Comparison of ENCODE assay signal across 19 cellular contexts in genomic region chr1:36137226-36137625, GRCh38. TPM values are rescaled to one million over a fixed set of nuclear protein-coding genes. Genes with fewer than 3 reads are reported as not detected.
DNase-seq lines count a peak whose midpoint lies in the region; ATAC-seq and TF ChIP-seq lines count a peak whose summit lies in the region.
"Had no signal": no experiment of that assay in that cellular context is flagged by ENCODE, and none has a peak within 500 bp of the region (broad histone marks: within the 10 kb centered on the region; RNA-seq: fewer than 3 reads in every experiment).

No MANE protein-coding gene starts in this region.

- no peak overlapping the region for H2AK5ac ChIP-seq in trophoblast cell (ENCODE audit: low read length)

- no peak overlapping the region for H3K4me3 ChIP-seq in tibial artery
- H3K4me3 ChIP-seq in trophoblast cell (ENCODE audit: low read depth, low read length) = no peak overlapping the region
- H3K4me3 ChIP-seq: BLaER1 treated with 17β-estradiol and CSF1 and Interleukin-3, amounts not matched to agents 10 nM and 100 nM; body of pancreas; hepatocyte had no signal

- H3K9me3 Mint-ChIP-seq in activated T-cell treated with anti-CD3 and anti-CD28 coated beads, Interleukin-2, amount 50 U/mL, for 72 hours = no peaks in the 10 kb centered on the region
- H3K9me3 Mint-ChIP-seq: activated naive CD4-positive, alpha-beta T cell treated with anti-CD3 and anti-CD28 coated beads, Interleukin-2, amount 10 ng/mL, durations not matched to agents 7 days and 5 days; IgD-negative memory B cell had no signal

- H3K9ac ChIP-seq in trophoblast cell (ENCODE audit: low read length) = no peak overlapping the region
- H3K9ac ChIP-seq: BLaER1 treated with 17β-estradiol and CSF1 and Interleukin-3, amounts not matched to agents 10 nM and 100 nM had no signal

- H3K14ac ChIP-seq in trophoblast cell (ENCODE audit: low read length) = no peak overlapping the region

- H3K23ac ChIP-seq in trophoblast cell (ENCODE audit: low read length) = no peak overlapping the region

- H3K79me2 ChIP-seq in trophoblast cell (ENCODE audit: control insufficient read depth, insufficient read depth, low read length, poor library complexity) = no peaks in the 10 kb centered on the region

- no peak overlapping the region for H4K8ac ChIP-seq in trophoblast cell (ENCODE audit: low read depth, low read length)

- no peaks in the 10 kb centered on the region for H3K79me1 ChIP-seq in trophoblast cell (ENCODE audit: low read length)

- no peak overlapping the region for H3K18ac ChIP-seq in trophoblast cell (ENCODE audit: low read length)

- no peak for TF ChIP-seq CTCF in tibial artery (IDR thresholded peaks at IDR 0.05)

- ATAC-seq in activated T-cell treated with anti-CD3 and anti-CD28 coated beads, Interleukin-2, amount 50 U/mL, for 72 hours (replicated peaks in 1 of 2) = no peak
- ATAC-seq in HG03196 (IDR thresholded peaks at IDR 0.05; ENCODE audit: unreplicated experiment) = no peak
- ATAC-seq: body of pancreas had no signal

- no peak overlapping the region for H2BK120ac ChIP-seq in trophoblast cell (ENCODE audit: insufficient read depth, low read length, poor library complexity)

- peaks cover 20 to 38% (median 24%) of the 10 kb centered on the region in 3 donors for H3K36me3 ChIP-seq in tibial artery
- peaks cover 12 to 27% of the 10 kb centered on the region in 2 experiments for H3K36me3 ChIP-seq in trophoblast cell (ENCODE audit: control insufficient read depth in 1 of 2, insufficient read depth in 2 of 2, low read length in 2 of 2)

- no peaks in the 10 kb centered on the region for H3K27me3 Mint-ChIP-seq in activated T-cell treated with anti-CD3 and anti-CD28 coated beads, Interleukin-2, amount 50 U/mL, for 72 hours (ENCODE audit: low read depth)
- H3K27me3 Mint-ChIP-seq: activated naive CD4-positive, alpha-beta T cell treated with anti-CD3 and anti-CD28 coated beads, Interleukin-2, amount 10 ng/mL, durations not matched to agents 7 days and 5 days; IgD-negative memory B cell had no signal

- intact Hi-C loops in tibial artery (cut with DNase I; ENCODE audit: low total_unique reads) = no loop called here

- H2AFZ ChIP-seq in trophoblast cell (ENCODE audit: insufficient read depth, low read length, poor library complexity) = no peak overlapping the region
- H2AFZ ChIP-seq: hepatocyte had no signal

- no peak overlapping the region for H2BK5ac ChIP-seq in trophoblast cell (ENCODE audit: low read depth, low read length, poor library complexity)

- peaks cover 31% of the 10 kb centered on the region for H3K4me1 Mint-ChIP-seq in activated T-cell treated with anti-CD3 and anti-CD28 coated beads, Interleukin-2, amount 50 U/mL, for 72 hours (ENCODE audit: low read depth)

- H4K12ac ChIP-seq in trophoblast cell (ENCODE audit: low read depth, low read length) = no peak overlapping the region

- H3K4ac ChIP-seq in trophoblast cell (ENCODE audit: low read depth, low read length) = no peak overlapping the region

- H3K9me3 ChIP-seq in tibial artery (no peaks in the 10 kb centered on the region), trophoblast cell (ENCODE audit: insufficient read depth, low read depth, low read length) (no peaks in the 10 kb centered on the region)
- H3K9me3 ChIP-seq: BLaER1 treated with 17β-estradiol and CSF1 and Interleukin-3, amounts not matched to agents 10 nM and 100 nM; body of pancreas had no signal

- H3K4me1 ChIP-seq in tibial artery (peaks cover 7 to 77% (median 46%) of the 10 kb centered on the region in 4 donors), trophoblast cell (ENCODE audit: control insufficient read depth in 1 of 2, insufficient read depth in 2 of 2, low read length in 2 of 2) (peaks cover 0 to 10% of the 10 kb centered on the region in 2 experiments)

- peaks cover 0 to 11% of the 10 kb centered on the region in 2 donors for H3K36me3 Mint-ChIP-seq in activated T-cell treated with anti-CD3 and anti-CD28 coated beads, Interleukin-2, amount 50 U/mL, for 72 hours (ENCODE audit: insufficient read depth in 2 of 2)
- H3K36me3 Mint-ChIP-seq: IgD-negative memory B cell had no signal

- H3K27ac ChIP-seq in caudate nucleus (ENCODE audit: low read depth, low read length) (peak overlapping the region; percentile 16), tibial artery (peak overlapping the region; percentile 76 to 77), trophoblast cell (ENCODE audit: low read depth, low read length) (no peak overlapping the region)
- H3K27ac ChIP-seq: BLaER1 treated with 17β-estradiol and CSF1 and Interleukin-3, amounts not matched to agents 10 nM and 100 nM; hepatocyte had no signal

- DNase-seq in activated T-cell treated with anti-CD3 and anti-CD28 coated beads, Interleukin-2, amount 50 U/mL, for 72 hours = no peak
- DNase-seq in activated T-cell treated with anti-CD3 and anti-CD28 coated beads, Interleukin-2, amount 50 U/mL, for 1 hour = no peak
- DNase-seq in caudate nucleus (lab: John Stamatoyannopoulos, UW) = no peak
- peak; percentile 82 for DNase-seq in myocyte (ENCODE audit: low read depth)
- DNase-seq in tibial artery = no peak
- no peak for DNase-seq in trophoblast cell
- no peak for DNase-seq in NAMALWA (ENCODE audit: low spot score)
- DNase-seq: activated CD4-positive, alpha-beta T cell treated with anti-CD3 and anti-CD28 coated beads for 48 hours; activated CD8-positive, alpha-beta memory T cell treated with anti-CD3 and anti-CD28 coated beads, Interleukin-2, amount 50 U/mL, for 48 hours; activated naive CD4-positive, alpha-beta T cell treated with anti-CD3 and anti-CD28 coated beads, Interleukin-2, amount 10 ng/mL, durations not matched to agents 7 days and 5 days; body of pancreas; MV-4-11; NCI-H526 treated with DMSO at 0.1 percent for 48 hours had no signal

- H3K27ac Mint-ChIP-seq in activated T-cell treated with anti-CD3 and anti-CD28 coated beads, Interleukin-2, amount 50 U/mL, for 72 hours = peak overlapping the region; percentile 10
- H3K27ac Mint-ChIP-seq: activated naive CD4-positive, alpha-beta T cell treated with anti-CD3 and anti-CD28 coated beads, Interleukin-2, amount 10 ng/mL, durations not matched to agents 7 days and 5 days had no signal

- H3K4me3 Mint-ChIP-seq in activated T-cell treated with anti-CD3 and anti-CD28 coated beads, Interleukin-2, amount 50 U/mL, for 72 hours = no peak overlapping the region
- H3K4me3 Mint-ChIP-seq: activated naive CD4-positive, alpha-beta T cell treated with anti-CD3 and anti-CD28 coated beads, Interleukin-2, amount 10 ng/mL, durations not matched to agents 7 days and 5 days; IgD-negative memory B cell had no signal

- H3K27me3 ChIP-seq in tibial artery (no peaks in the 10 kb centered on the region), trophoblast cell (ENCODE audit: insufficient read depth, low read length) (no peaks in the 10 kb centered on the region)
- H3K27me3 ChIP-seq: BLaER1 treated with 17β-estradiol and CSF1 and Interleukin-3, amounts not matched to agents 10 nM and 100 nM; body of pancreas; hepatocyte had no signal

- no peak overlapping the region for H3K4me2 ChIP-seq in trophoblast cell (ENCODE audit: low read length)
- H3K4me2 ChIP-seq: BLaER1 treated with 17β-estradiol and CSF1 and Interleukin-3, amounts not matched to agents 10 nM and 100 nM; hepatocyte had no signal

- no peak overlapping the region for H4K91ac ChIP-seq in trophoblast cell (ENCODE audit: low read depth, low read length)

- no peak overlapping the region for H2BK12ac ChIP-seq in trophoblast cell (ENCODE audit: low read length)

- no CpG with 5 or more reads among the region's 5 CpGs for WGBS in trophoblast cell (ENCODE audit: extremely low coverage, insufficient coverage, insufficient read length)

RNA-seq across cellular contexts. Expression of gene TRAPPC3, which starts 12.1 kb away (rescaled TPM):
- 10 to 100 TPM; 46.2 to 56.2 TPM for total RNA-seq in activated T-cell treated with anti-CD3 and anti-CD28 coated beads, Interleukin-2, amount 50 U/mL, for 72 hours
- 82.4 and 93.9 TPM in 2 replicates for total RNA-seq in myocyte
- polyA plus RNA-seq in myocyte (2012) = 133 TPM
- 62.9 and 66.9 TPM in 2 replicates for polyA plus RNA-seq in trophoblast cell (2013)

RNA-seq across cellular contexts. Expression of gene COL8A2, which starts 12.2 kb away (rescaled TPM):
- total RNA-seq in activated T-cell treated with anti-CD3 and anti-CD28 coated beads, Interleukin-2, amount 50 U/mL, for 72 hours = under 1 TPM; 0.07 to 0.09 TPM
- 3.2 and 3.9 TPM in 2 replicates for total RNA-seq in myocyte
- 38.5 TPM for polyA plus RNA-seq in myocyte (2012)
- 0.25 and 0.27 TPM in 2 replicates for polyA plus RNA-seq in trophoblast cell (2013)
- polyA plus RNA-seq: IgD-negative memory B cell had no signal

RNA-seq across cellular contexts. Expression of gene MAP7D1, which starts 18.7 kb away (rescaled TPM):
- total RNA-seq in activated T-cell treated with anti-CD3 and anti-CD28 coated beads, Interleukin-2, amount 50 U/mL, for 72 hours = 100 to 1,000 TPM; 131 to 142 TPM
- total RNA-seq in myocyte = 733 and 867 TPM in 2 replicates
- 256 TPM for polyA plus RNA-seq in myocyte (2012)
- 96.6 and 97.6 TPM in 2 replicates for polyA plus RNA-seq in trophoblast cell (2013)

RNA-seq across cellular contexts. Expression of gene ADPRS, which starts 48.5 kb away (rescaled TPM):
- 10 to 100 TPM; 23.2 to 28.9 TPM for total RNA-seq in activated T-cell treated with anti-CD3 and anti-CD28 coated beads, Interleukin-2, amount 50 U/mL, for 72 hours
- total RNA-seq in myocyte = 42.2 and 57.0 TPM in 2 replicates
- 49.5 TPM for polyA plus RNA-seq in myocyte (2012)
- polyA plus RNA-seq in trophoblast cell (2013) = 14.7 and 16.2 TPM in 2 replicates

RNA-seq across cellular contexts. Expression of gene TEKT2, which starts 53.3 kb away (rescaled TPM):
- total RNA-seq in activated T-cell treated with anti-CD3 and anti-CD28 coated beads, Interleukin-2, amount 50 U/mL, for 72 hours = under 1 TPM; 0.17 to 0.37 TPM
- not detected in 2 replicates for total RNA-seq in myocyte
- polyA plus RNA-seq in myocyte (2012) = 0.13 TPM
- polyA plus RNA-seq in trophoblast cell (2013) = 0.36 and 0.49 TPM in 2 replicates
- total RNA-seq: A172, ureter had no signal
- polyA plus RNA-seq: IgD-negative memory B cell had no signal
